In genomic region chr12:112939761-112940357, GRCh38 we compare ENCODE assay signal across 8 cellular contexts. TPM values are rescaled to one million over a fixed set of nuclear protein-coding genes. Genes with fewer than 3 reads are reported as not detected.
DNase-seq lines count a peak whose midpoint lies in the region; ATAC-seq and TF ChIP-seq lines count a peak whose summit lies in the region.

No MANE protein-coding gene starts in this region.

- H3K36me3 Mint-ChIP-seq in immature natural killer cell = peaks cover 7 to 12% (median 8%) of the 10 kb centered on the region in 3 donors

- intact Hi-C loops in posterior cingulate gyrus (cut with DNase I) = no loop called here

- H3K9me3 Mint-ChIP-seq in immature natural killer cell = no peaks in the 10 kb centered on the region

- no peaks in the 10 kb centered on the region for H3K27me3 Mint-ChIP-seq in immature natural killer cell (ENCODE audit: low read depth in 3 of 3)

- ATAC-seq in GM19468 (IDR thresholded peaks at IDR 0.05; ENCODE audit: extremely low read depth, unreplicated experiment) = peak; percentile 62

- DNase-seq in GM10248 (ENCODE audit: extremely low spot score) = peak; percentile 69
- DNase-seq in NAMALWA (ENCODE audit: low spot score) = peak; percentile 70
- DNase-seq in immature natural killer cell = no peak
- DNase-seq in NCI-H1436 (lab: John Stamatoyannopoulos, UW) = no peak
- DNase-seq in nucleus accumbens (lab: John Stamatoyannopoulos, UW) = no peak
- no peak for DNase-seq in posterior cingulate gyrus
- no peak for DNase-seq in NCI-H1436 treated with DMSO at 0.1 percent for 48 hours (lab: John Stamatoyannopoulos, UW)

- H3K4me1 Mint-ChIP-seq in immature natural killer cell = peaks cover 30 to 37% of the 10 kb centered on the region in 2 donors

- TF ChIP-seq CTCF in GM10248 (IDR thresholded peaks at IDR 0.05; ENCODE audit: control extremely low read depth, extremely low read depth, low read depth, missing control alignments) = no peak

- peak overlapping the region; percentile 3 to 90 (median 70) for H3K27ac Mint-ChIP-seq in immature natural killer cell

- H3K4me3 Mint-ChIP-seq in immature natural killer cell = peak overlapping the region; percentile 80 to 95 (median 93)

- CTCF ChIA-PET in GM10248 (lab: Yijun Ruan, JAX) = interaction anchor here (1.2 to 1.5 kb wide), 2 partner anchors 35 to 38 kb away, joined by 4 read pairs; partner anchors contain the start of gene OAS2

- POLR2A ChIA-PET in GM10248 (lab: Yijun Ruan, JAX) = no interaction called here

RNA-seq across cellular contexts. Expression of gene OAS3, which starts 1.6 kb away (rescaled TPM):
- 10 to 100 TPM in 1 of 3 donors, 1 to 10 TPM in 2; 2.2 to 16.7 (median 9.0) TPM for polyA plus RNA-seq in immature natural killer cell

RNA-seq across cellular contexts. Expression of gene OAS1, which starts 33.1 kb away (rescaled TPM):
- polyA plus RNA-seq in immature natural killer cell = 10 to 100 TPM; 22.3 to 46.0 (median 25.6) TPM

RNA-seq across cellular contexts. Expression of gene OAS2, which starts 38.5 kb away (rescaled TPM):
- polyA plus RNA-seq in immature natural killer cell = 10 to 100 TPM; 24.3 to 64.5 (median 26.9) TPM

Comparison
In these comparisons a context has a peak if more than half of its experiments do, and no peak if none do; other contexts are left out.
1. DNase-seq: peak in GM10248 (single experiment) and NAMALWA (single experiment); none in immature natural killer cell (0 of 3), NCI-H1436 (single experiment), nucleus accumbens (0 of 56), posterior cingulate gyrus (0 of 10) and NCI-H1436 treated with DMSO at 0.1 percent for 48 hours (single experiment).